ENCODE assay signal across 8 cellular contexts in genomic region chr16:10736926-10737625, GRCh38. TPM values are rescaled to one million over a fixed set of nuclear protein-coding genes. Genes with fewer than 3 reads are reported as not detected.
DNase-seq lines count a peak whose midpoint lies in the region; ATAC-seq and TF ChIP-seq lines count a peak whose summit lies in the region.

No MANE protein-coding gene starts in this region.

- TF ChIP-seq POLR2A in spleen (IDR thresholded peaks at IDR 0.05): no peak

- intact Hi-C loops in spleen (cut with DNase I; ENCODE audit: low total_unique reads): loop anchor here (2.0 kb wide), 1 partner anchor 214 kb away; no protein-coding TSS in a partner anchor

- H3K9me3 ChIP-seq in spleen: peaks cover 0 to 6% (median 0%) of the 10 kb centered on the region in 8 donors

- TF ChIP-seq CTCF in VCaP (conservative IDR thresholded peaks at IDR 0.05): peak; percentile 77
- TF ChIP-seq CTCF in spleen (IDR thresholded peaks at IDR 0.05 in 8 of 11, conservative IDR thresholded peaks at IDR 0.05 in 3 of 11): peak; percentile 90 to 98 (median 96)

- no peaks in the 10 kb centered on the region for H3K27me3 ChIP-seq in spleen (replicated peaks in 1 of 7)

- ATAC-seq in HG02678 (IDR thresholded peaks at IDR 0.05; ENCODE audit: unreplicated experiment): peak; percentile 39
- ATAC-seq in HG02623 (IDR thresholded peaks at IDR 0.05; ENCODE audit: unreplicated experiment): no peak

- no peaks in the 10 kb centered on the region for H3K36me3 ChIP-seq in spleen

- in situ Hi-C loops in T47D (cut with HindIII; ENCODE audit: low pct_unique_long_range_greater_than_20kb, low sequenced_read_pairs): no loop called here

- DNase-seq in COR-L47 (lab: John Stamatoyannopoulos, UW) (peak; percentile 40), NCI-H2171 (lab: John Stamatoyannopoulos, UW) (peak; percentile 30), T47D (ENCODE audit: low read depth in 1 of 2, low spot score in 1 of 2) (peak; percentile 58 to 85), inferior parietal cortex (ENCODE audit: extremely low spot score) (peak; percentile 94), spleen (no peak)

- peak overlapping the region in 5 of 8 donors; percentile 2 to 49 (median 4) for H3K4me3 ChIP-seq in spleen

- H3K27ac ChIP-seq in VCaP (0 out of 2 replicates have a peak overlapping the region, but pooled peaks have one; percentile 8), spleen (peak overlapping the region; percentile 53 to 84 (median 77))

- peaks cover 9 to 43% (median 23%) of the 10 kb centered on the region in 6 donors for H3K4me1 ChIP-seq in spleen

- 30 to 36% (median 33%) methylated on average over 15 of the region's 15 CpGs for WGBS in spleen, 5 donors

RNA-seq across cellular contexts. Expression of gene NUBP1, which starts 6.6 kb away (rescaled TPM):
- total RNA-seq in spleen: 10 to 100 TPM; 22.8 to 47.5 (median 32.8) TPM
- polyA plus RNA-seq in spleen: 10 to 100 TPM; 47.3 to 52.2 (median 49.4) TPM

RNA-seq across cellular contexts. Expression of gene TEKT5, which starts 42.3 kb away (rescaled TPM):
- total RNA-seq in spleen: 1 to 10 TPM in 2 of 7 donors, under 1 TPM in 2, not detected in 3; 0.43 to 1.5 (median 0.97) TPM
- under 1 TPM; 0.17 to 0.22 (median 0.17) TPM for polyA plus RNA-seq in spleen
